ENCODE assay signal across 18 cellular contexts in genomic region chr17:73521376-73521775, GRCh38.
A peak's percentile ranks its signal among the peaks of the same experiment; 100 is the strongest.
DNase-seq lines count a peak whose midpoint lies in the region; ATAC-seq and TF ChIP-seq lines count a peak whose summit lies in the region.
"Had no signal": no experiment of that assay in that cellular context is flagged by ENCODE, and none has a peak within 500 bp of the region (broad histone marks: within the 10 kb centered on the region; RNA-seq: fewer than 3 reads in every experiment).

No MANE protein-coding gene starts in this region.

- H3K27ac ChIP-seq in OCI-LY7 (ENCODE audit: low read depth, low read length, poor library complexity, severe bottlenecking) = no peak overlapping the region
- H3K27ac ChIP-seq: 22Rv1, HL-60 had no signal

- POLR2A ChIA-PET in OCI-LY7 (lab: Charles Lee) = no interaction called here

- no TSS peak for BruUV-seq in OCI-LY7 (replicated peaks; lab: Mats Ljungman, UMichigan)

- intact Hi-C loops in Right ventricle myocardium inferior (cut with DNase I) = no loop called here
- intact Hi-C loops in left cardiac atrium (cut with DNase I) = no loop called here
- intact Hi-C loops in OCI-LY7 (cut with micrococcal nuclease; ENCODE audit: unreplicated experiment) = no loop called here

- TF ChIP-seq CTCF in OCI-LY7 (conservative IDR thresholded peaks at IDR 0.05; ENCODE audit: low read length) = no peak

- H3K36me3 ChIP-seq in OCI-LY7 (ENCODE audit: insufficient read depth, low read length) = no peaks in the 10 kb centered on the region

- no peaks in the 10 kb centered on the region for H3K9me3 ChIP-seq in OCI-LY7 (ENCODE audit: low read length)

- peaks cover 9% of the 10 kb centered on the region for H3K4me1 ChIP-seq in OCI-LY7 (ENCODE audit: insufficient read depth, low read length, poor library complexity, severe bottlenecking)

- no peak overlapping the region for H3K4me3 ChIP-seq in OCI-LY7 (ENCODE audit: low read depth, low read length, poor library complexity, severe bottlenecking)
- H3K4me3 ChIP-seq: GM23338 had no signal

- H4K20me1 ChIP-seq in OCI-LY7 (ENCODE audit: insufficient read depth, low read length) = no peaks in the 10 kb centered on the region

- H3K9me2 ChIP-seq in OCI-LY7 (ENCODE audit: insufficient read depth, low read length) = no peaks in the 10 kb centered on the region

- DNase-seq in DMS153 (lab: John Stamatoyannopoulos, UW) = peak; percentile 39
- DNase-seq in DMS153 treated with DMSO at 0.1 percent for 48 hours (lab: John Stamatoyannopoulos, UW; ENCODE audit: unreplicated experiment) = no peak
- peak; percentile 7 for DNase-seq in Right ventricle myocardium inferior (ENCODE audit: missing footprints)
- no peak for DNase-seq in left cardiac atrium
- no peak for DNase-seq in OCI-LY7 (ENCODE audit: low spot score)
- DNase-seq in kidney glomerular epithelial cell (lab: John Stamatoyannopoulos, UW) = no peak
- DNase-seq in inferior parietal cortex (ENCODE audit: extremely low spot score) = no peak
- no peak for DNase-seq in NCI-H748 treated with DMSO at 0.1 percent for 48 hours (lab: John Stamatoyannopoulos, UW)
- DNase-seq: Calu3; CD4-positive, alpha-beta T cell; GF-D8; Kasumi-1; NCI-H1105 treated with DMSO at 0.1 percent for 48 hours; NCI-H1930 had no signal

- no peak for ATAC-seq in Right ventricle myocardium inferior
- no peak for ATAC-seq in left cardiac atrium
- ATAC-seq: GM23338, Panc1 had no signal

- H2AFZ ChIP-seq in OCI-LY7 (ENCODE audit: low read length) = peak overlapping the region; percentile 43; the same call in 1 of the 2 replicates
- H2AFZ ChIP-seq: GM23338 had no signal

- no peak overlapping the region for H3K4me2 ChIP-seq in OCI-LY7 (ENCODE audit: low read length)
- H3K4me2 ChIP-seq: GM23338 had no signal

- CTCF ChIA-PET in OCI-LY7 (lab: Charles Lee; ENCODE audit: unreplicated experiment) = no interaction called here

- no peaks in the 10 kb centered on the region for H3K79me2 ChIP-seq in OCI-LY7 (ENCODE audit: insufficient read depth, low read depth, low read length)

Comparison
In these comparisons a context has a peak if more than half of its experiments do, and no peak if none do; other contexts are left out.
1. DNase-seq: peak in DMS153 (single experiment) and Right ventricle myocardium inferior (single experiment); none in DMS153 treated with DMSO at 0.1 percent for 48 hours (single experiment), left cardiac atrium (single experiment), OCI-LY7 (single experiment), kidney glomerular epithelial cell (single experiment), inferior parietal cortex (single experiment) and NCI-H748 treated with DMSO at 0.1 percent for 48 hours (single experiment).